In the genomic region with DNA sequence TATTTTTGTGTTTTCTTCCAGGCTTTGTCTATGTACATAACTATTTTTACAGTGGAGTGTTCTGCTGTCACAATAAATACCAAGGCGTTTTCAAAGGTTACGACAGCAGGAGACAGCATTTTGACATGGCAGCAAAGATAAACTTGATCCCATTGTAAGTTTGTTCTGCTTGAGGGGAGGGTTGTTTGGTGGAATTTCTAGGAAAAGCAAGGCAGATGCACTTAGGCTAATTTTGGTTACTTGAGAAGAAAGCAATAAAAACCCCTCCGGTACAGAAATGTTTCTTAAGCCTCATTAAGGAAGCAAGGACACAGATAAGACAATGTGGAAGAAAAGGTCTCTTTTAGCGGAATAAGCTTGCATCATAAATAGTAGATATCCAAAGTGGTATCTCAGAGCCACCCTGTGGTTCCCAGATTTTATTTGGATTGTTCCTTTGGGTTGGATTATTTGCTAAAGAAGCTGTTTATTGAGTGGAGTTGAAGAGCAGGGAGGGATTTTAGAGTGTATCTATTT, we compare ENCODE assay signal across 21 cellular contexts.
"Had no signal": no experiment of that assay in that cellular context is flagged by ENCODE, and none has a peak within 500 bp of the region (broad histone marks: within the 10 kb centered on the region; RNA-seq: fewer than 3 reads in every experiment).

No MANE protein-coding gene starts in this region.

- DNase-seq: activated CD4-positive, alpha-beta memory T cell treated with anti-CD3 and anti-CD28 coated beads for 36 hours; activated CD4-positive, alpha-beta T cell treated with anti-CD3 and anti-CD28 coated beads for 4 hours; activated CD4-positive, CD25-positive, alpha-beta regulatory T cell; activated naive CD4-positive, alpha-beta T cell treated with anti-CD3 and anti-CD28 coated beads for 36 hours; activated T-cell treated with anti-CD3 and anti-CD28 coated beads, Interleukin-2, amount 50 U/mL, for 48 hours; amygdala; caudate nucleus; effector memory CD4-positive, alpha-beta T cell; foreskin keratinocyte; immature natural killer cell; left lung; natural killer cell; pancreas; right lobe of liver; small intestine; stimulated activated CD4-positive, alpha-beta T cell treated with anti-CD3 and anti-CD28 coated beads, Interleukin-2, amount 100 ng/mL, for 24 hours; T1000; transverse colon had no signal

- H3K9me3 ChIP-seq: left lung, neutrophil, pancreas, right lobe of liver, transverse colon had no signal

- H3K4me2 ChIP-seq: hepatocyte had no signal

- H3K36me3 ChIP-seq: left lung, neutrophil, pancreas, right lobe of liver, transverse colon had no signal

- H3K79me2 ChIP-seq: hepatocyte had no signal

- H3K27ac ChIP-seq: foreskin keratinocyte, hepatocyte, left lung, neutrophil, pancreas, right lobe of liver, transverse colon had no signal

- H3K27me3 ChIP-seq: foreskin keratinocyte, hepatocyte, left lung, neutrophil, pancreas, right lobe of liver, transverse colon had no signal

- H3K4me3 ChIP-seq: hepatocyte, left lung, pancreas, right lobe of liver, transverse colon had no signal

- H2AFZ ChIP-seq: hepatocyte had no signal

- ATAC-seq: foreskin keratinocyte; left lung; natural killer cell; pancreas; right lobe of liver; stimulated activated effector memory CD8-positive, alpha-beta T cell treated with anti-CD3 and anti-CD28 coated beads, Interleukin-12 subunit alpha, Interleukin-12 subunit beta, amount 100 ng/mL, for 72 hours had no signal

- H3K4me1 ChIP-seq: foreskin keratinocyte, left lung, pancreas, right lobe of liver, transverse colon had no signal
